1 cellular context compared by ENCODE assay signal in genomic region chr20:33518071-33518470, GRCh38.
A peak's percentile ranks its signal among the peaks of the same experiment; 100 is the strongest.
TF ChIP-seq lines count a peak whose summit lies in the region.

No MANE protein-coding gene starts in this region.

TF ChIP-seq in IMR-90, 13 proteins besides CTCF, POLR2A, EP300 and RAD21 (continued from another document):
- peak; percentile 54; the same call in 1 of the 2 replicates for TF ChIP-seq FOS (IDR thresholded peaks at IDR 0.05; ENCODE audit: low read depth, low read length)
- TF ChIP-seq USF2 (IDR thresholded peaks at IDR 0.05; ENCODE audit: low read depth, low read length): no peak
TF ChIP-seq in IMR-90: peak in this region for 2.
